11 cellular contexts compared by ENCODE assay signal in the genomic region with DNA sequence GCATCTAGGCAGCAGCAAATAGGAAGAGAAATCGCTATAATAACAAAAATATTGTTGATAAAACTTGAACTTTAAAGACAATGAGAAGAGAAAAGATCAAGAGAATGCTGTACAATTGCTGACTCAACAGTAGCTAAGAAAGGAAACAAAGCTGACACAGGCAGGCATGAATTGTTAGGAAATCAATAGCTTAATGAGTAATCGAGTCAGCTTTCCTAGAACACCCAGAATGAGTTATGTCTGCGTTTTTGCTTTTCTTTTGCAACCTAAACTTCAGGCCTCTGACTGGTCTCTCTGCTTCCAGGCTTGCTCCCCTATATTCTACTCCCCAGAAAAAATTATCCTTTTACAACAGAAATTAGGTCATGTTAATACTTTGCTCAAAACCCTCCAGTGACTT.
DNase-seq lines count a peak whose midpoint lies in the region; ATAC-seq and TF ChIP-seq lines count a peak whose summit lies in the region.
"Had no signal": no experiment of that assay in that cellular context is flagged by ENCODE, and none has a peak within 500 bp of the region (broad histone marks: within the 10 kb centered on the region; RNA-seq: fewer than 3 reads in every experiment).

No MANE protein-coding gene starts in this region.

- H3K9me3 Mint-ChIP-seq in activated T-helper 17 cell treated with anti-CD3 and anti-CD28 coated beads, Interleukin-2, amount 50 U/mL, for 72 hours: no peaks in the 10 kb centered on the region
- peaks cover 4% of the 10 kb centered on the region for H3K9me3 Mint-ChIP-seq in progenitor cell of endocrine pancreas (ENCODE audit: low read depth)

- H3K36me3 Mint-ChIP-seq in activated T-helper 17 cell treated with anti-CD3 and anti-CD28 coated beads, Interleukin-2, amount 50 U/mL, for 72 hours (ENCODE audit: low read depth): no peaks in the 10 kb centered on the region
- H3K36me3 Mint-ChIP-seq in progenitor cell of endocrine pancreas (ENCODE audit: insufficient read depth): no peaks in the 10 kb centered on the region

- intact Hi-C loops in dorsolateral prefrontal cortex (cut with DNase I): no loop called here

- no peak overlapping the region for H3K27ac Mint-ChIP-seq in activated T-helper 17 cell treated with anti-CD3 and anti-CD28 coated beads, Interleukin-2, amount 50 U/mL, for 72 hours
- H3K27ac Mint-ChIP-seq in progenitor cell of endocrine pancreas: peak overlapping the region; percentile 80

- H3K4me1 Mint-ChIP-seq in activated T-helper 17 cell treated with anti-CD3 and anti-CD28 coated beads, Interleukin-2, amount 50 U/mL, for 72 hours: peaks cover 5% of the 10 kb centered on the region
- peaks cover 17% of the 10 kb centered on the region for H3K4me1 Mint-ChIP-seq in progenitor cell of endocrine pancreas (ENCODE audit: low read depth)

- peaks cover 3% of the 10 kb centered on the region for H3K27me3 Mint-ChIP-seq in activated T-helper 17 cell treated with anti-CD3 and anti-CD28 coated beads, Interleukin-2, amount 50 U/mL, for 72 hours
- H3K27me3 Mint-ChIP-seq in progenitor cell of endocrine pancreas: peaks cover 3% of the 10 kb centered on the region

- H3K4me3 ChIP-seq in dorsolateral prefrontal cortex: no peak overlapping the region

- peak overlapping the region in 8 of 59 donors; percentile 10 to 48 (median 32) for H3K27ac ChIP-seq in dorsolateral prefrontal cortex

- TF ChIP-seq CTCF in progenitor cell of endocrine pancreas (IDR thresholded peaks at IDR 0.05; ENCODE audit: unreplicated experiment): no peak
- no peak for TF ChIP-seq CTCF in dorsolateral prefrontal cortex (IDR thresholded peaks at IDR 0.05 in 54 of 56, conservative IDR thresholded peaks at IDR 0.05 in 2 of 56; ENCODE audit: low read depth in 1 of 56, partially characterized antibody in 56 of 56)

- peak; percentile 92 for DNase-seq in HCEC 1CT
- DNase-seq in glomerular visceral epithelial cell (ENCODE audit: extremely low spot score): peak; percentile 28
- DNase-seq in progenitor cell of endocrine pancreas (ENCODE audit: low spot score, unreplicated experiment): no peak
- no peak for DNase-seq in hypothalamus (lab: John Stamatoyannopoulos, UW)
- DNase-seq in NCI-H446 treated with DMSO at 0.1 percent for 48 hours (lab: John Stamatoyannopoulos, UW): no peak
- DNase-seq in dorsolateral prefrontal cortex: no peak
- DNase-seq: DMS79 treated with DMSO at 0.1 percent for 48 hours; NCI-H510A treated with DMSO at 0.1 percent for 48 hours; stimulated activated naive CD8-positive, alpha-beta T cell treated with anti-CD3 and anti-CD28 coated beads, Interleukin-15, Interleukin-2, amounts not matched to agents 100 U/mL and 50 U/mL, for 24 hours had no signal

- H3K4me3 Mint-ChIP-seq in activated T-helper 17 cell treated with anti-CD3 and anti-CD28 coated beads, Interleukin-2, amount 50 U/mL, for 72 hours: no peak overlapping the region
- peak overlapping the region; percentile 8 for H3K4me3 Mint-ChIP-seq in progenitor cell of endocrine pancreas (ENCODE audit: low read depth)

- no peaks in the 10 kb centered on the region for H3K27me3 ChIP-seq in dorsolateral prefrontal cortex

- peak; percentile 51 for ATAC-seq in activated T-helper 17 cell treated with anti-CD3 and anti-CD28 coated beads, Interleukin-2, amount 50 U/mL, for 72 hours (replicated peaks)
- ATAC-seq in HG03342 (IDR thresholded peaks at IDR 0.05; ENCODE audit: unreplicated experiment): no peak
- ATAC-seq: stimulated activated naive CD8-positive, alpha-beta T cell treated with anti-CD3 and anti-CD28 coated beads, Interleukin-15, Interleukin-2, amounts not matched to agents 100 U/mL and 50 U/mL, for 24 hours had no signal

Comparison
In these comparisons a context has a peak if more than half of its experiments do, and no peak if none do; other contexts are left out.
1. DNase-seq: peak in HCEC 1CT (single experiment) and glomerular visceral epithelial cell (single experiment); none in progenitor cell of endocrine pancreas (single experiment), hypothalamus (0 of 51), NCI-H446 treated with DMSO at 0.1 percent for 48 hours (single experiment) and dorsolateral prefrontal cortex (0 of 10).